In genomic region chr6:30690403-30691207, GRCh38 we compare ENCODE assay signal across 8 cellular contexts. TPM values are rescaled to one million over a fixed set of nuclear protein-coding genes. Genes with fewer than 3 reads are reported as not detected.
DNase-seq lines count a peak whose midpoint lies in the region; ATAC-seq, FAIRE-seq and TF ChIP-seq lines count a peak whose summit lies in the region.

Gene NRM, minus strand, starts transcription at chr6:30690984. Its CDS starts 10 bp downstream, at chr6:30690974.

- DNase-seq in GF-D8 (lab: John Stamatoyannopoulos, UW) = peak; percentile 75
- DNase-seq in NCI-H510A (lab: John Stamatoyannopoulos, UW) = peak; percentile 59
- peak; percentile 48 for DNase-seq in activated CD4-positive, alpha-beta T cell treated with anti-CD3 and anti-CD28 coated beads for 1 hour
- peak; percentile 93 for DNase-seq in chondrocyte (ENCODE audit: low spot score)
- peak; percentile 96 for DNase-seq in kidney
- peak in 2 of 3 donors; percentile 65 to 79 for DNase-seq in stimulated activated CD4-positive, alpha-beta T cell treated with anti-CD3 and anti-CD28 coated beads, Interleukin-12 subunit alpha, Interleukin-12 subunit beta, amount 100 ng/mL, for 48 hours (ENCODE audit: low read depth in 2 of 3, low spot score in 1 of 3)

- peaks cover 18% of the 10 kb centered on the region in 2 donors for H3K4me1 ChIP-seq in kidney (ENCODE audit: control insufficient read depth in 1 of 2, insufficient read depth in 1 of 2, low read depth in 1 of 2, low read length in 2 of 2)

- H3K27me3 Mint-ChIP-seq in chondrocyte (ENCODE audit: low read depth) = no peaks in the 10 kb centered on the region

- H3K36me3 ChIP-seq in kidney (ENCODE audit: control insufficient read depth in 1 of 2, insufficient read depth in 2 of 2, low read length in 2 of 2) = no peaks in the 10 kb centered on the region

- no peaks in the 10 kb centered on the region for H3K9me3 Mint-ChIP-seq in chondrocyte (ENCODE audit: low read depth)

- H3K27ac Mint-ChIP-seq in chondrocyte (ENCODE audit: unreplicated experiment) = peak within 1 kb of the TSS; percentile 97

- H3K9me3 ChIP-seq in kidney (ENCODE audit: control insufficient read depth in 1 of 2, low read length in 2 of 2) = no peaks in the 10 kb centered on the region

- TF ChIP-seq CTCF in chondrocyte (IDR thresholded peaks at IDR 0.05) = no peak
- no peak for TF ChIP-seq CTCF in kidney (IDR thresholded peaks at IDR 0.05; ENCODE audit: borderline replicate concordance, extremely low read depth, insufficient read depth)

- intact Hi-C loops in kidney (cut with DNase I) = no loop called here

- H3K4me3 ChIP-seq in kidney (ENCODE audit: low read length in 2 of 2) = peak within 1 kb of the TSS; percentile 59 to 81

- H3K36me3 Mint-ChIP-seq in chondrocyte (ENCODE audit: low read depth) = peaks cover 4% of the 10 kb centered on the region

- no peak for FAIRE-seq in kidney (lab: Jason Lieb, UNC)

- H3K9ac ChIP-seq in kidney (ENCODE audit: low read length in 2 of 2) = peak within 1 kb of the TSS in 1 of 2 donors; percentile 72

- peak within 1 kb of the TSS; percentile 89 for H3K4me3 Mint-ChIP-seq in chondrocyte (ENCODE audit: unreplicated experiment)

- peak; percentile 22 for ATAC-seq in HG03196 (IDR thresholded peaks at IDR 0.05; ENCODE audit: unreplicated experiment)
- no peak for ATAC-seq in GM18502 (IDR thresholded peaks at IDR 0.05; ENCODE audit: poor library complexity, unreplicated experiment)

- peak within 1 kb of the TSS; percentile 82 to 86 for H3K27ac ChIP-seq in kidney (ENCODE audit: low read depth in 2 of 2, low read length in 2 of 2)

- H3K4me1 Mint-ChIP-seq in chondrocyte (ENCODE audit: low read depth) = peaks cover 50% of the 10 kb centered on the region

RNA-seq across cellular contexts. Expression of gene NRM, which starts in this region (rescaled TPM):
- total RNA-seq in chondrocyte (18.6 to 26.3 TPM (median 20.0 TPM) in 3 replicates), kidney (14.2 TPM)
- 14.2 TPM for polyA plus RNA-seq in kidney (ENCODE audit: insufficient read depth, low read depth, low replicate concordance)
